25 cellular contexts compared by ENCODE assay signal in the genomic region with DNA sequence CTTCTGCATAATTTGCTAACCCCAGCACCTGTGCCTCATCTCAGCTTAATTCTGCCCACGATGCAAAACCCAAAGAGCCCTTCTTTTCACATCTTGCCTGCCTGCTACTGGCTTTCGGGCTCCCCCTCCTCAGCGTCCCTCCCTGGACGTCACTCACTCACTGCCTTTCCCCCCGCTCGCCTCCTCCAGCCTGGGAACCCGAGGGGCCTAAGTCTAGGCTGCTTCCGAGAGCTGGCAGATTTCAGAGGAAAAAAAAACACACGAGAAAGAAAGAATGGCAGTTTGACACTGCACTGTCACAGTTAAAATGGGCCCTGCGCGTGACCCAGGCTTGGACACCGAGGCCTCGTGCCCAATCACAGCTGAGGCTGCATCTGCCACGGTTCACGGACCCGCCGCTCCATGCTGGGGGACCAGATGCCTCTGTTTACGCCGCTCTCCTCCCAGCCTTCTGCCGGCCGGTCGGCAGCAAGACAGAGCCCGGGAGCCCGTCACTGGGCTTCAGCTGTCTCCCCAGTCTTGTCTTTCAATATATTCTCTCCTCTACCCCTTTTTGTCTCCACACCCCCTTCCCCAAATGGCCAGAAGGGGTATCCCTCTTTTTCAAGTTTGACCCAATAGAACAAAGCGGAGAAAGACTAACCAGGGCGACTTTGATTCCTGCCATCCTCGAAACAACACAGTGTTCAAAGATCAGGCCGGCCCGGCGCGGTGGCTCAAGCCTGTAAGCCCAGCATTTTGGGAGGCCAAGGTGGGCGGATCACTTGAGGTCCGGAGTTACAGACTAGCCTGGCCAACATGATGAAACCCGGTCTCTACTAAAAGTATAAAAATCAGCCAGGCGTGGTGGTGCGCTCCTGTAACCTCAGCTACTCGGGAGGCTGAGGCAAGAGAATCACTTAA.
DNase-seq lines count a peak whose midpoint lies in the region; FAIRE-seq and TF ChIP-seq lines count a peak whose summit lies in the region.
"Had no signal": no experiment of that assay in that cellular context is flagged by ENCODE, and none has a peak within 500 bp of the region (broad histone marks: within the 10 kb centered on the region; RNA-seq: fewer than 3 reads in every experiment).

No MANE protein-coding gene starts in this region.

- TF ChIP-seq CTCF in H1 (IDR thresholded peaks at IDR 0.05; ENCODE audit: control extremely low read depth in 1 of 3, insufficient read depth in 1 of 3, low read depth in 1 of 3, low read length in 3 of 3), result no peak

- H3K27ac Mint-ChIP-seq in activated T-helper 2 cell treated with anti-CD3 and anti-CD28 coated beads, Interferon-gamma antibody, Interleukin-2, Interleukin-4, amounts not matched to agents 10 μg/mL and 5 μg/mL and 100 μg/mL, durations not matched to agents 14 hours and 24 hours and 36 hours, result no peak overlapping the region
- H3K27ac Mint-ChIP-seq: activated B cell treated with CpG ODN at 0.5 μM for 24 hours, nephron, progenitor cell of endocrine pancreas had no signal

- H3K4me3 ChIP-seq in H1 (ENCODE audit: extremely low read depth in 1 of 4, insufficient read depth in 2 of 4, low read depth in 3 of 4, low read length in 4 of 4), result no peak overlapping the region
- no peak overlapping the region for H3K4me3 ChIP-seq in neuronal stem cell (ENCODE audit: low read length in 2 of 2)
- H3K4me3 ChIP-seq: PC-9 had no signal

- no peak for TF ChIP-seq POLR2A in H1 (IDR thresholded peaks at IDR 0.05; ENCODE audit: control extremely low read depth in 1 of 2, low read depth in 2 of 2, low read length in 2 of 2)

- H3K4me3 Mint-ChIP-seq in activated T-helper 2 cell treated with anti-CD3 and anti-CD28 coated beads, Interferon-gamma antibody, Interleukin-2, Interleukin-4, amounts not matched to agents 10 μg/mL and 5 μg/mL and 100 μg/mL, durations not matched to agents 14 hours and 24 hours and 36 hours (ENCODE audit: low read depth), result no peak overlapping the region
- H3K4me3 Mint-ChIP-seq: activated B cell treated with CpG ODN at 0.5 μM for 24 hours; activated T-cell treated with anti-CD3 and anti-CD28 coated beads, Interleukin-2, amount 50 U/mL, for 4 hours; nephron had no signal

- H3K9me3 Mint-ChIP-seq in activated T-helper 2 cell treated with anti-CD3 and anti-CD28 coated beads, Interferon-gamma antibody, Interleukin-2, Interleukin-4, amounts not matched to agents 10 μg/mL and 5 μg/mL and 100 μg/mL, durations not matched to agents 14 hours and 24 hours and 36 hours, result no peaks in the 10 kb centered on the region
- H3K9me3 Mint-ChIP-seq: activated B cell treated with CpG ODN at 0.5 μM for 24 hours; activated T-cell treated with anti-CD3 and anti-CD28 coated beads, Interleukin-2, amount 50 U/mL, for 4 hours; nephron had no signal

- H4K5ac ChIP-seq in H1 (ENCODE audit: insufficient read length, low read depth, low read length), result no peak overlapping the region

- H3K27me3 ChIP-seq in H1 (replicated peaks in 1 of 4; ENCODE audit: control insufficient read depth in 3 of 4, extremely low read depth in 1 of 4, insufficient read depth in 3 of 4, low read length in 3 of 4) (no peaks in the 10 kb centered on the region), neuronal stem cell (ENCODE audit: control insufficient read depth in 3 of 3, insufficient read depth in 3 of 3, low read depth in 1 of 3, low read length in 3 of 3) (peaks cover 0 to 44% (median 6%) of the 10 kb centered on the region in 3 experiments)

- H3K4me2 ChIP-seq in H1 (ENCODE audit: insufficient read depth in 1 of 2, low read depth in 2 of 2, low read length in 2 of 2) (no peak overlapping the region), neuronal stem cell (ENCODE audit: insufficient read depth, low read length, poor library complexity, severe bottlenecking) (no peak overlapping the region)
- H3K4me2 ChIP-seq: PC-9 had no signal

- no peaks in the 10 kb centered on the region for H3K36me3 Mint-ChIP-seq in activated T-helper 2 cell treated with anti-CD3 and anti-CD28 coated beads, Interferon-gamma antibody, Interleukin-2, Interleukin-4, amounts not matched to agents 10 μg/mL and 5 μg/mL and 100 μg/mL, durations not matched to agents 14 hours and 24 hours and 36 hours (ENCODE audit: low read depth)

- H4K20me1 ChIP-seq in H1 (replicated peaks in 1 of 2; ENCODE audit: control insufficient read depth in 1 of 2, insufficient read depth in 2 of 2, low read length in 2 of 2), result no peaks in the 10 kb centered on the region

- H2AFZ ChIP-seq in H1 (ENCODE audit: low read length) (peak overlapping the region; percentile 20; the same call in 1 of the 2 replicates), neuronal stem cell (ENCODE audit: low read length) (peak overlapping the region; percentile 79)
- H2AFZ ChIP-seq: PC-9 had no signal

- H3K14ac ChIP-seq in H1 (ENCODE audit: insufficient read length) (no peak overlapping the region), neuronal stem cell (ENCODE audit: low read length) (no peak overlapping the region)

- CTCF ChIA-PET in H1 (lab: Charles Lee; ENCODE audit: partially characterized antibody), result interaction anchor here (0.6 to 1.4 kb wide), 7 partner anchors 10 to 690 kb away, joined by 3 to 4 read pairs (median 3); no protein-coding TSS in a partner anchor

- no peak for TF ChIP-seq EP300 in H1 (IDR thresholded peaks at IDR 0.05; ENCODE audit: borderline replicate concordance in 1 of 2, low read depth in 2 of 2, low read length in 2 of 2)

- peaks cover 26% of the 10 kb centered on the region for H3K27me3 Mint-ChIP-seq in activated T-helper 2 cell treated with anti-CD3 and anti-CD28 coated beads, Interferon-gamma antibody, Interleukin-2, Interleukin-4, amounts not matched to agents 10 μg/mL and 5 μg/mL and 100 μg/mL, durations not matched to agents 14 hours and 24 hours and 36 hours (ENCODE audit: low read depth)

- intact Hi-C loops in posterior vena cava (cut with DNase I), result no loop called here
- intact Hi-C loops in activated T-helper 2 cell treated with anti-CD3 and anti-CD28 coated beads, Interferon-gamma antibody, Interleukin-2, Interleukin-4, amounts not matched to agents 10 μg/mL and 5 μg/mL and 100 μg/mL, durations not matched to agents 14 hours and 24 hours and 36 hours (cut with micrococcal nuclease), result no loop called here

- H3K18ac ChIP-seq in H1 (ENCODE audit: extremely low read depth, low read length) (no peak overlapping the region; the same call in 1 of the 2 replicates), neuronal stem cell (ENCODE audit: low read length) (no peak overlapping the region)

- FAIRE-seq in H1 (lab: Jason Lieb, UNC), result no peak
- FAIRE-seq: kidney, urothelium cell line had no signal

- H3K9ac ChIP-seq in H1 (replicated peaks in 1 of 4; ENCODE audit: extremely low read depth in 1 of 4, low read depth in 3 of 4, low read length in 3 of 4) (no peak overlapping the region), neuronal stem cell (ENCODE audit: low read depth, low read length, poor library complexity) (no peak overlapping the region)

- TF ChIP-seq RAD21 in H1 (IDR thresholded peaks at IDR 0.05 in 1 of 2, conservative IDR thresholded peaks at IDR 0.05 in 1 of 2; ENCODE audit: low read depth in 2 of 2, low read length in 2 of 2), result no peak

- WGBS in H1 (ENCODE audit: extremely low coverage in 1 of 2, insufficient coverage in 1 of 2, insufficient read length in 1 of 2, insufficient replicate concordance in 2 of 2, low coverage in 1 of 2, low lambda C conversion rate in 2 of 2, missing lambda C conversion rate in 1 of 2), 2 experiments, result 79% methylated on average over 36 of the region's 37 CpGs; no CpG with 5 or more reads in 1 of the 2 experiments
- WGBS in neuronal stem cell (ENCODE audit: extremely low coverage in 2 of 2, insufficient read length in 2 of 2, insufficient replicate concordance in 1 of 2), 2 donors, result no CpG with 5 or more reads among the region's 37 CpGs

- H3K4me1 ChIP-seq in H1 (replicated peaks in 1 of 4; ENCODE audit: control insufficient read depth in 3 of 4, insufficient read depth in 4 of 4, low read length in 3 of 4) (peaks cover 0 to 4% (median 2%) of the 10 kb centered on the region in 4 experiments; a peak in 2 of 7 replicates), neuronal stem cell (ENCODE audit: control insufficient read depth in 2 of 2, insufficient read depth in 1 of 2, low read depth in 1 of 2, low read length in 2 of 2) (peaks cover 0 to 2% of the 10 kb centered on the region in 2 donors)

- H3K4me1 Mint-ChIP-seq in activated T-helper 2 cell treated with anti-CD3 and anti-CD28 coated beads, Interferon-gamma antibody, Interleukin-2, Interleukin-4, amounts not matched to agents 10 μg/mL and 5 μg/mL and 100 μg/mL, durations not matched to agents 14 hours and 24 hours and 36 hours (ENCODE audit: low read depth), result peaks cover 2% of the 10 kb centered on the region
- H3K4me1 Mint-ChIP-seq: activated B cell treated with CpG ODN at 0.5 μM for 24 hours, nephron had no signal

- no peak overlapping the region; the same call in 1 of the 2 replicates for H4K8ac ChIP-seq in H1 (ENCODE audit: extremely low read depth, insufficient read depth, low read length)
- no peak overlapping the region for H4K8ac ChIP-seq in neuronal stem cell (ENCODE audit: low read depth, low read length)

- H2BK20ac ChIP-seq in H1 (ENCODE audit: low read length), result no peak overlapping the region

- H4K91ac ChIP-seq in H1 (replicated peaks; ENCODE audit: insufficient read length, low read length) (no peak overlapping the region), neuronal stem cell (ENCODE audit: low read depth, low read length, poor library complexity) (no peak overlapping the region)

- H3K36me3 ChIP-seq in H1 (ENCODE audit: control insufficient read depth in 2 of 4, insufficient read depth in 4 of 4, low read length in 3 of 4) (no peaks in the 10 kb centered on the region), neuronal stem cell (replicated peaks in 1 of 2; ENCODE audit: control insufficient read depth in 2 of 2, insufficient read depth in 2 of 2, low read length in 2 of 2) (no peaks in the 10 kb centered on the region)

- H3K4ac ChIP-seq in H1 (replicated peaks; ENCODE audit: insufficient read length, low read depth, low read length) (no peak overlapping the region), neuronal stem cell (ENCODE audit: low read length) (no peak overlapping the region)

- H2BK5ac ChIP-seq in H1 (ENCODE audit: low read depth, low read length) (no peak overlapping the region), neuronal stem cell (ENCODE audit: low read length) (no peak overlapping the region)

- H3K56ac ChIP-seq in H1 (replicated peaks; ENCODE audit: insufficient read length, low read depth, low read length), result no peak overlapping the region

- DNase-seq in DMS 273 treated with DMSO at 0.1 percent for 48 hours (lab: John Stamatoyannopoulos, UW) (peak; percentile 27), NCI-H524 treated with DMSO at 0.1 percent for 48 hours (lab: John Stamatoyannopoulos, UW) (peak; percentile 67), H1 (ENCODE audit: low read depth in 1 of 2, low spot score in 2 of 2) (no peak), neuronal stem cell (ENCODE audit: low spot score) (no peak), COLO829 (ENCODE audit: low spot score) (no peak), posterior vena cava (ENCODE audit: low spot score) (no peak), NCI-H446 treated with DMSO at 0.1 percent for 48 hours (lab: John Stamatoyannopoulos, UW) (no peak)
- no peak for DNase-seq in activated T-helper 2 cell treated with anti-CD3 and anti-CD28 coated beads, Interferon-gamma antibody, Interleukin-2, Interleukin-4, amounts not matched to agents 10 μg/mL and 5 μg/mL and 100 μg/mL, durations not matched to agents 14 hours and 24 hours and 36 hours (ENCODE audit: low spot score)
- DNase-seq: activated B cell treated with CpG ODN at 0.5 μM for 24 hours; activated CD4-positive, alpha-beta T cell treated with anti-CD3 and anti-CD28 coated beads, Interleukin-2, amount 50 U/mL, for 1 hour; activated naive CD4-positive, alpha-beta T cell treated with Interleukin-2 at 50 U/mL for 16 hours; activated T-cell treated with anti-CD3 and anti-CD28 coated beads, Interleukin-2, amount 50 U/mL, for 4 hours; kidney; midbrain; NCI-H1417; NCI-H2081 treated with DMSO at 0.1 percent for 48 hours; NCI-H510A treated with DMSO at 0.1 percent for 48 hours; PC-9; Right ventricle myocardium superior; stimulated activated naive CD4-positive, alpha-beta T cell; SW 1271; T1000 had no signal

- no peak overlapping the region for H2BK12ac ChIP-seq in H1 (ENCODE audit: low read depth, low read length)
- H2BK12ac ChIP-seq in neuronal stem cell (ENCODE audit: low read length), result no peak overlapping the region

- H3K27ac ChIP-seq in H1 (ENCODE audit: low read depth, low read length) (no peak overlapping the region), neuronal stem cell (replicated peaks; ENCODE audit: low read length) (no peak overlapping the region)
- H3K27ac ChIP-seq: PC-9 had no signal

- H2AK5ac ChIP-seq in H1 (ENCODE audit: low read depth, low read length), result no peak overlapping the region
- no peak overlapping the region for H2AK5ac ChIP-seq in neuronal stem cell (ENCODE audit: low read depth, low read length)

- H3K23me2 ChIP-seq in H1 (ENCODE audit: low read depth, low read length), result no peaks in the 10 kb centered on the region

- H3K79me2 ChIP-seq in H1 (ENCODE audit: control insufficient read depth in 1 of 2, insufficient read depth in 2 of 2, low read length in 2 of 2), result no peaks in the 10 kb centered on the region

- H3K9me3 ChIP-seq in H1 (ENCODE audit: insufficient read depth in 2 of 2, low read depth in 1 of 2, low read length in 1 of 2) (no peaks in the 10 kb centered on the region), neuronal stem cell (replicated peaks in 1 of 2; ENCODE audit: control insufficient read depth in 2 of 2, insufficient read depth in 1 of 2, low read depth in 1 of 2, low read length in 2 of 2) (peaks cover 0 to 2% of the 10 kb centered on the region in 2 donors)

- no peak overlapping the region for H2BK15ac ChIP-seq in H1 (ENCODE audit: low read length)
- H2BK15ac ChIP-seq in neuronal stem cell (ENCODE audit: low read length), result no peak overlapping the region

- POLR2A ChIA-PET in H1 (lab: Charles Lee; ENCODE audit: partially characterized antibody), result no interaction called here

- H3K23ac ChIP-seq in H1 (ENCODE audit: insufficient read length) (no peak overlapping the region), neuronal stem cell (ENCODE audit: low read depth, low read length, poor library complexity) (no peak overlapping the region)

- H3K79me1 ChIP-seq in H1 (ENCODE audit: low read depth, low read length) (no peaks in the 10 kb centered on the region), neuronal stem cell (ENCODE audit: low read depth, low read length) (no peaks in the 10 kb centered on the region)

- no peak overlapping the region for H2BK120ac ChIP-seq in H1 (replicated peaks; ENCODE audit: low read depth, low read length)
- H2BK120ac ChIP-seq in neuronal stem cell (ENCODE audit: low read depth, low read length), result no peak overlapping the region

Comparison
In these comparisons a context has a peak if more than half of its experiments do, and no peak if none do; other contexts are left out.
1. DNase-seq: peak in DMS 273 treated with DMSO at 0.1 percent for 48 hours (single experiment) and NCI-H524 treated with DMSO at 0.1 percent for 48 hours (single experiment); none in H1 (0 of 2), neuronal stem cell (single experiment), COLO829 (single experiment), posterior vena cava (single experiment), NCI-H446 treated with DMSO at 0.1 percent for 48 hours (single experiment) and activated T-helper 2 cell treated with anti-CD3 and anti-CD28 coated beads, Interferon-gamma antibody, Interleukin-2, Interleukin-4, amounts not matched to agents 10 μg/mL and 5 μg/mL and 100 μg/mL, durations not matched to agents 14 hours and 24 hours and 36 hours (single experiment).